In genomic region chr11:134597452-134597851, GRCh38 we compare ENCODE assay signal across 26 cellular contexts.
"Had no signal": no experiment of that assay in that cellular context is flagged by ENCODE, and none has a peak within 500 bp of the region (broad histone marks: within the 10 kb centered on the region; RNA-seq: fewer than 3 reads in every experiment).

No MANE protein-coding gene starts in this region.

- H3K4me1 ChIP-seq: colonic mucosa, gastroesophageal sphincter, pancreas, psoas muscle, testis, transverse colon, uterus had no signal

- H3K27ac ChIP-seq: colonic mucosa, dorsolateral prefrontal cortex, gastroesophageal sphincter, pancreas, psoas muscle, testis, transverse colon, uterus, VCaP had no signal

- H3K27ac Mint-ChIP-seq: activated naive CD8-positive, alpha-beta T cell; activated T-helper 2 cell treated with anti-CD3 and anti-CD28 coated beads, Interferon-gamma antibody, Interleukin-2, Interleukin-4, amounts not matched to agents 10 μg/mL and 5 μg/mL and 100 μg/mL, durations not matched to agents 14 hours and 24 hours and 36 hours; effector memory CD8-positive, alpha-beta T cell; immature natural killer cell had no signal

- DNase-seq: activated CD4-positive, alpha-beta T cell treated with anti-CD3 and anti-CD28 coated beads for 48 hours; activated CD4-positive, alpha-beta T cell treated with anti-CD3 and anti-CD28 coated beads, Interleukin-2, amount 50 U/mL, for 48 hours; activated naive CD4-positive, alpha-beta T cell treated with Interleukin-2 at 50 U/mL for 16 hours; activated T-cell treated with anti-CD3 and anti-CD28 coated beads, Interleukin-2, amount 50 U/mL, for 48 hours; anterior cingulate cortex; dorsolateral prefrontal cortex; effector memory CD8-positive, alpha-beta T cell; hypothalamus; immature natural killer cell; mesendoderm; pancreas; psoas muscle; stimulated activated CD4-positive, alpha-beta T cell treated with anti-CD3 and anti-CD28 coated beads, Interleukin-1b, Interleukin-23, amount 100 ng/mL, for 48 hours; stimulated activated CD4-positive, alpha-beta T cell treated with anti-CD3 and anti-CD28 coated beads, Interleukin-4, amount 100 ng/mL, for 4 hours; stimulated activated CD8-positive, alpha-beta memory T cell treated with anti-CD3 and anti-CD28 coated beads, Interleukin-4, amount 100 ng/mL, for 48 hours; stimulated activated naive CD4-positive, alpha-beta T cell; testis; transverse colon; uterus had no signal

- H3K36me3 ChIP-seq: colonic mucosa, gastroesophageal sphincter, pancreas, transverse colon, uterus had no signal

- H3K9me3 Mint-ChIP-seq: activated T-helper 2 cell treated with anti-CD3 and anti-CD28 coated beads, Interferon-gamma antibody, Interleukin-2, Interleukin-4, amounts not matched to agents 10 μg/mL and 5 μg/mL and 100 μg/mL, durations not matched to agents 14 hours and 24 hours and 36 hours; effector memory CD8-positive, alpha-beta T cell had no signal

- H3K9me3 ChIP-seq: colonic mucosa, pancreas, psoas muscle, testis, transverse colon, uterus had no signal

- H3K27me3 ChIP-seq: colonic mucosa, dorsolateral prefrontal cortex, testis, uterus had no signal

- ATAC-seq: effector memory CD8-positive, alpha-beta T cell; gastroesophageal sphincter; pancreas; psoas muscle had no signal

- H3K4me3 Mint-ChIP-seq: activated naive CD8-positive, alpha-beta T cell; effector memory CD8-positive, alpha-beta T cell; immature natural killer cell had no signal

- H3K36me3 Mint-ChIP-seq: activated naive CD8-positive, alpha-beta T cell; immature natural killer cell had no signal

- H3K4me3 ChIP-seq: colonic mucosa, dorsolateral prefrontal cortex, gastroesophageal sphincter, lung, pancreas, psoas muscle, smooth muscle cell, testis, transverse colon, uterus had no signal
